ENCODE assay signal across 8 cellular contexts in the genomic region with DNA sequence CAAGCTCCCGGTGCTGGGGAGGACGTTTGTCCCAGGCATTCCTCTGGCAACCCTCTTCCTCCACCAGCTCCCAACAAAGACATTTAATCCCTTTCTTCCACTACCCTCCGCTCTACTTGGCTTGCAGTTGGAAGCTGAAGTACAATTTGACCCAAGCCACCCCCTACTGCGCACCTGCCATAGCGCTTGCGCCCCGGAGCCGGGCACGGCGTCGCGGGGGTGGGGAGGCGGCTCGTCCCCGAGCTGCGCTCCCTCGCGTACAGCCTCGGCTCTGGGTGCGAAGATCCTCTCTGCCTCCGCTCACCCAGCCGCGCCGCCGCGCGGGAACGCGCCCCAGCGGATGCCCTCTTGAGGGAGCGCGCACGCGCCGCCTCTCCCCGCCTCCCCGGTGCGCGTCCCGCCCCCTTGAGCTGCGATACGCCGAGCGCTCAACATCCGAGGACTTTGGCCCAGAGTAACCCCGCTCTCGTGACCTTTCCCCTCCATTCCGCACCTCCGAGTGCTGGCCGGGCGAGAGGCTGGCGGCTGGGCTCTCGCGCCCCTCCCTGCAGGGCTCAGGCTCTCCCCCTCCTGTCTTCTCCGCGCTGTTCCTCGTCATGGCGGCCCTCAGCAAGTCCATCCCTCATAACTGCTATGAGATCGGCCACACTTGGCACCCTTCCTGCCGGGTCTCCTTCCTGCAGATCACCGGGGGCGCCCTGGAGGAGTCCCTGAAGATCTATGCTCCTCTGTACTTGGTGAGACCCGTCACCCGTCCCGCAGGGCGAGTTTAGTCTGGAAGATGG. TPM values are rescaled to one million over a fixed set of nuclear protein-coding genes. Genes with fewer than 3 reads are reported as not detected.
DNase-seq lines count a peak whose midpoint lies in the region; ATAC-seq and TF ChIP-seq lines count a peak whose summit lies in the region.

Gene TMEM135 (plus strand): TSS at position 485 of the 785 bp plus-strand sequence. CDS start 112 bp downstream, at position 597.

- no peaks in the 10 kb centered on the region for H3K27me3 ChIP-seq in CD4-positive, alpha-beta memory T cell (ENCODE audit: insufficient read depth, low read length)
- no peaks in the 10 kb centered on the region for H3K27me3 ChIP-seq in dorsolateral prefrontal cortex
- no peaks in the 10 kb centered on the region for H3K27me3 ChIP-seq in right lobe of liver

- H3K4me3 ChIP-seq in CD4-positive, alpha-beta memory T cell (ENCODE audit: low read length in 2 of 2): peak within 1 kb of the TSS; percentile 86 to 96
- H3K4me3 ChIP-seq in dorsolateral prefrontal cortex (peak within 1 kb of the TSS; percentile 53 to 98 (median 85)), right lobe of liver (peak within 1 kb of the TSS; percentile 53 to 75 (median 69))

- H3K27me3 Mint-ChIP-seq in CD4-positive, alpha-beta memory T cell: no peaks in the 10 kb centered on the region
- H3K27me3 Mint-ChIP-seq in activated CD4-positive, alpha-beta memory T cell treated with anti-CD3 and anti-CD28 coated beads for 36 hours: no peaks in the 10 kb centered on the region

- peak; percentile 98 for ATAC-seq in GM19455 (IDR thresholded peaks at IDR 0.05; ENCODE audit: unreplicated experiment)
- peak; percentile 96 to 99 (median 98) for ATAC-seq in right lobe of liver

- peak within 1 kb of the TSS; percentile 94 to 99 (median 96) for H3K4me3 Mint-ChIP-seq in CD4-positive, alpha-beta memory T cell
- peak within 1 kb of the TSS; percentile 91 for H3K4me3 Mint-ChIP-seq in activated CD4-positive, alpha-beta memory T cell treated with anti-CD3 and anti-CD28 coated beads for 36 hours

- peak within 1 kb of the TSS; percentile 57 for H3K27ac ChIP-seq in CD4-positive, alpha-beta memory T cell (ENCODE audit: low read depth, low read length)
- H3K27ac ChIP-seq in dorsolateral prefrontal cortex: peak within 1 kb of the TSS in 58 of 59 donors; percentile 60 to 96 (median 89)
- peak within 1 kb of the TSS; percentile 77 to 91 (median 89) for H3K27ac ChIP-seq in right lobe of liver

- intact Hi-C loops in CD4-positive, alpha-beta memory T cell (cut with micrococcal nuclease): loop anchor here (2.0 to 5.0 kb wide), 2 partner anchors 43 to 1300 kb away; partner anchors contain the start of gene CTSC
- intact Hi-C loops in activated CD4-positive, alpha-beta memory T cell treated with anti-CD3 and anti-CD28 coated beads for 36 hours (cut with micrococcal nuclease): loop anchor here (1.0 to 5.0 kb wide), 6 partner anchors 44 to 1299 kb away; partner anchors contain the start of genes CTSC and FZD4
- intact Hi-C loops in dorsolateral prefrontal cortex (cut with DNase I) (loop anchor here (2.0 kb wide), 2 partner anchors 81 to 85 kb away; no protein-coding TSS in a partner anchor), right lobe of liver (cut with DNase I) (no loop called here)

- H3K4me1 Mint-ChIP-seq in CD4-positive, alpha-beta memory T cell: peaks cover 28 to 60% (median 42%) of the 10 kb centered on the region in 4 donors
- peaks cover 32% of the 10 kb centered on the region for H3K4me1 Mint-ChIP-seq in activated CD4-positive, alpha-beta memory T cell treated with anti-CD3 and anti-CD28 coated beads for 36 hours (ENCODE audit: low read depth)

- no peaks in the 10 kb centered on the region for H3K36me3 ChIP-seq in CD4-positive, alpha-beta memory T cell (ENCODE audit: insufficient read depth, low read length)
- H3K36me3 ChIP-seq in right lobe of liver: no peaks in the 10 kb centered on the region

- H3K4me1 ChIP-seq in CD4-positive, alpha-beta memory T cell (ENCODE audit: insufficient read depth, low read length): peaks cover 27% of the 10 kb centered on the region
- peaks cover 0 to 22% (median 0%) of the 10 kb centered on the region in 4 donors for H3K4me1 ChIP-seq in right lobe of liver

- H3K9me3 Mint-ChIP-seq in CD4-positive, alpha-beta memory T cell: no peaks in the 10 kb centered on the region
- no peaks in the 10 kb centered on the region for H3K9me3 Mint-ChIP-seq in activated CD4-positive, alpha-beta memory T cell treated with anti-CD3 and anti-CD28 coated beads for 36 hours

- H3K36me3 Mint-ChIP-seq in CD4-positive, alpha-beta memory T cell: peaks cover 10 to 14% of the 10 kb centered on the region in 2 donors
- H3K36me3 Mint-ChIP-seq in activated CD4-positive, alpha-beta memory T cell treated with anti-CD3 and anti-CD28 coated beads for 36 hours: no peaks in the 10 kb centered on the region

- DNase-seq in CD4-positive, alpha-beta memory T cell: peak; percentile 89 to 91 (median 90)
- DNase-seq in HK-2 (ENCODE audit: unreplicated experiment): peak; percentile 85
- DNase-seq in NCI-H82 treated with DMSO at 0.1 percent for 48 hours (lab: John Stamatoyannopoulos, UW; ENCODE audit: unreplicated experiment): peak; percentile 79
- DNase-seq in activated CD4-positive, alpha-beta memory T cell treated with anti-CD3 and anti-CD28 coated beads for 36 hours: peak; percentile 97
- peak; percentile 86 to 96 (median 92) for DNase-seq in dorsolateral prefrontal cortex
- peak; percentile 97 to 98 (median 98) for DNase-seq in right lobe of liver
- DNase-seq in stimulated activated CD4-positive, alpha-beta T cell treated with anti-CD3 and anti-CD28 coated beads, Interleukin-4, amount 100 ng/mL, for 24 hours: peak; percentile 92

- WGBS in right lobe of liver (ENCODE audit: insufficient coverage, low coverage, low lambda C conversion rate, missing lambda C conversion rate): 1% methylated on average over 14 of the region's 66 CpGs

- POLR2A ChIA-PET in CD4-positive, alpha-beta memory T cell (lab: Charles Lee; ENCODE audit: partially characterized antibody): interaction anchor here (0.7 to 2.0 kb wide), 2 partner anchors 44 to 74 kb away, joined by 3 to 7 read pairs; no protein-coding TSS in a partner anchor
- POLR2A ChIA-PET in activated CD4-positive, alpha-beta memory T cell treated with anti-CD3 and anti-CD28 coated beads for 36 hours (lab: Charles Lee): interaction anchor here (1.0 to 1.5 kb wide), 3 partner anchors 15 to 215 kb away, joined by 3 to 5 read pairs (median 5); no protein-coding TSS in a partner anchor

- TF ChIP-seq POLR2A in right lobe of liver (IDR thresholded peaks at IDR 0.05): peak; percentile 88

- TF ChIP-seq CTCF in dorsolateral prefrontal cortex (IDR thresholded peaks at IDR 0.05 in 54 of 56, conservative IDR thresholded peaks at IDR 0.05 in 2 of 56; ENCODE audit: low read depth in 1 of 56, partially characterized antibody in 56 of 56): peak in 45 of 56 donors; percentile 8 to 62 (median 33)
- no peak for TF ChIP-seq CTCF in right lobe of liver (IDR thresholded peaks at IDR 0.05)

- no peaks in the 10 kb centered on the region for H3K9me3 ChIP-seq in CD4-positive, alpha-beta memory T cell (ENCODE audit: control insufficient read depth in 1 of 2, low read length in 2 of 2)
- no peaks in the 10 kb centered on the region for H3K9me3 ChIP-seq in right lobe of liver

- H3K27ac Mint-ChIP-seq in CD4-positive, alpha-beta memory T cell: peak within 1 kb of the TSS; percentile 79 to 95 (median 94)
- peak within 1 kb of the TSS; percentile 87 for H3K27ac Mint-ChIP-seq in activated CD4-positive, alpha-beta memory T cell treated with anti-CD3 and anti-CD28 coated beads for 36 hours

- CTCF ChIA-PET in CD4-positive, alpha-beta memory T cell (lab: Charles Lee; ENCODE audit: partially characterized antibody): interaction anchor here (1.0 to 1.5 kb wide), 3 partner anchors 32 to 60 kb away, joined by 3 to 4 read pairs (median 3); no protein-coding TSS in a partner anchor
- CTCF ChIA-PET in activated CD4-positive, alpha-beta memory T cell treated with anti-CD3 and anti-CD28 coated beads for 36 hours (lab: Charles Lee): interaction anchor here (1.1 kb wide), 1 partner anchor 42 kb away, joined by 3 read pairs; no protein-coding TSS in a partner anchor

RNA-seq across cellular contexts. Expression of gene TMEM135, which starts in this region (rescaled TPM):
- 10 to 100 TPM in 1 of 2 experiments, 1 to 10 TPM in 1; 9.1 to 11.2 TPM for total RNA-seq in CD4-positive, alpha-beta memory T cell
- polyA plus RNA-seq in CD4-positive, alpha-beta memory T cell: 10 to 100 TPM in 1 of 2 donors, 1 to 10 TPM in 1; 6.6 to 12.4 TPM
- 10 to 100 TPM; 16.7 to 27.5 TPM for total RNA-seq in activated CD4-positive, alpha-beta memory T cell treated with anti-CD3 and anti-CD28 coated beads for 36 hours
- total RNA-seq in dorsolateral prefrontal cortex (10 to 100 TPM; 23.6 to 75.3 (median 39.3) TPM), right lobe of liver (10 to 100 TPM; 12.2 to 27.9 (median 18.8) TPM)

Comparison
In these comparisons a context has a peak if more than half of its experiments do, and no peak if none do; other contexts are left out.
1. Peak in every context shown above with its lines: DNase-seq, ATAC-seq, H3K4me3 ChIP-seq and H3K27ac ChIP-seq.
2. CTCF ChIP-seq: peak in dorsolateral prefrontal cortex (45 of 56); none in right lobe of liver (0 of 4).
3. intact Hi-C loops: an anchor here in CD4-positive, alpha-beta memory T cell (2.0 to 5.0 kb wide), activated CD4-positive, alpha-beta memory T cell treated with anti-CD3 and anti-CD28 coated beads for 36 hours (1.0 to 5.0 kb wide) and dorsolateral prefrontal cortex (2.0 kb wide); none called in right lobe of liver.